In genomic region chr16:1313721-1314120, GRCh38 we compare ENCODE assay signal across 1 cellular context.
TF ChIP-seq lines count a peak whose summit lies in the region.

No MANE protein-coding gene starts in this region.

TF ChIP-seq in HepG2, 621 proteins besides CTCF, POLR2A, EP300 and RAD21:
- TF ChIP-seq, protein P1, sequence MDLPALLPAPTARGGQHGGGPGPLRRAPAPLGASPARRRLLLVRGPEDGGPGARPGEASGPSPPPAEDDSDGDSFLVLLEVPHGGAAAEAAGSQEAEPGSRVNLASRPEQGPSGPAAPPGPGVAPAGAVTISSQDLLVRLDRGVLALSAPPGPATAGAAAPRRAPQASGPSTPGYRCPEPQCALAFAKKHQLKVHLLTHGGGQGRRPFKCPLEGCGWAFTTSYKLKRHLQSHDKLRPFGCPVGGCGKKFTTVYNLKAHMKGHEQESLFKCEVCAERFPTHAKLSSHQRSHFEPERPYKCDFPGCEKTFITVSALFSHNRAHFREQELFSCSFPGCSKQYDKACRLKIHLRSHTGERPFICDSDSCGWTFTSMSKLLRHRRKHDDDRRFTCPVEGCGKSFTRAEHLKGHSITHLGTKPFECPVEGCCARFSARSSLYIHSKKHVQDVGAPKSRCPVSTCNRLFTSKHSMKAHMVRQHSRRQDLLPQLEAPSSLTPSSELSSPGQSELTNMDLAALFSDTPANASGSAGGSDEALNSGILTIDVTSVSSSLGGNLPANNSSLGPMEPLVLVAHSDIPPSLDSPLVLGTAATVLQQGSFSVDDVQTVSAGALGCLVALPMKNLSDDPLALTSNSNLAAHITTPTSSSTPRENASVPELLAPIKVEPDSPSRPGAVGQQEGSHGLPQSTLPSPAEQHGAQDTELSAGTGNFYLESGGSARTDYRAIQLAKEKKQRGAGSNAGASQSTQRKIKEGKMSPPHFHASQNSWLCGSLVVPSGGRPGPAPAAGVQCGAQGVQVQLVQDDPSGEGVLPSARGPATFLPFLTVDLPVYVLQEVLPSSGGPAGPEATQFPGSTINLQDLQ (CRISPR knock-in tag; IDR thresholded peaks at IDR 0.05), result no peak
- TF ChIP-seq RBFOX2 (IDR thresholded peaks at IDR 0.05; ENCODE audit: low read depth, low read length), result 0 out of 2 replicates have a peak, but pooled peaks have one; percentile 50
- TF ChIP-seq ZNF138 (CRISPR knock-in tag; IDR thresholded peaks at IDR 0.05; ENCODE audit: low read depth), result no peak
- TF ChIP-seq ZNF629 (CRISPR knock-in tag; conservative IDR thresholded peaks at IDR 0.05), result no peak
- peak; percentile 79 for TF ChIP-seq AGO2 (optimal IDR thresholded peaks at IDR 0.05; ENCODE audit: low read depth, low read length)
